In genomic region chr6:35586542-35586941, GRCh38 we compare ENCODE assay signal across 15 cellular contexts.
DNase-seq lines count a peak whose midpoint lies in the region; ATAC-seq and TF ChIP-seq lines count a peak whose summit lies in the region.
"Had no signal": no experiment of that assay in that cellular context is flagged by ENCODE, and none has a peak within 500 bp of the region (broad histone marks: within the 10 kb centered on the region; RNA-seq: fewer than 3 reads in every experiment).

No MANE protein-coding gene starts in this region.

- TF ChIP-seq CTCF in transverse colon (IDR thresholded peaks at IDR 0.05), result no peak

- H3K27ac ChIP-seq in transverse colon, result peak overlapping the region; percentile 22 to 38 (median 30)

- H3K4me3 ChIP-seq in transverse colon, result no peak overlapping the region
- H3K4me3 ChIP-seq: skin epidermis had no signal

- TF ChIP-seq EP300 in transverse colon (IDR thresholded peaks at IDR 0.05; ENCODE audit: low read depth), result no peak

- intact Hi-C loops in transverse colon (cut with DNase I; ENCODE audit: low total_unique reads), result loop anchor here (10.0 kb wide), 1 partner anchor 98 kb away; the partner anchor contains the start of gene FKBP5

- peaks cover 41% of the 10 kb centered on the region for H3K4me1 Mint-ChIP-seq in activated T-cell treated with anti-CD3 and anti-CD28 coated beads, Interleukin-2, amount 50 U/mL, for 72 hours (ENCODE audit: low read depth)
- H3K4me1 Mint-ChIP-seq in activated naive CD8-positive, alpha-beta T cell treated with anti-CD3 and anti-CD28 coated beads, Interleukin-2, amount 10 ng/mL, durations not matched to agents 7 days and 5 days, result peaks cover 32% of the 10 kb centered on the region
- peaks cover 4% of the 10 kb centered on the region for H3K4me1 Mint-ChIP-seq in memory B cell

- peaks cover 21 to 64% (median 30%) of the 10 kb centered on the region in 4 donors for H3K4me1 ChIP-seq in transverse colon

- H3K4me3 Mint-ChIP-seq in activated T-cell treated with anti-CD3 and anti-CD28 coated beads, Interleukin-2, amount 50 U/mL, for 72 hours, result no peak overlapping the region
- no peak overlapping the region for H3K4me3 Mint-ChIP-seq in activated naive CD8-positive, alpha-beta T cell treated with anti-CD3 and anti-CD28 coated beads, Interleukin-2, amount 10 ng/mL, durations not matched to agents 7 days and 5 days
- H3K4me3 Mint-ChIP-seq in memory B cell, result no peak overlapping the region
- H3K4me3 Mint-ChIP-seq: natural killer cell treated with Interleukin-12 subunit alpha and Interleukin-12 subunit beta and Interleukin-15 and Interleukin-18, amount 100 ng/mL, for 72 hours had no signal

- peak overlapping the region; percentile 61 for H3K27ac Mint-ChIP-seq in activated T-cell treated with anti-CD3 and anti-CD28 coated beads, Interleukin-2, amount 50 U/mL, for 72 hours
- peak overlapping the region; percentile 6 for H3K27ac Mint-ChIP-seq in activated naive CD8-positive, alpha-beta T cell treated with anti-CD3 and anti-CD28 coated beads, Interleukin-2, amount 10 ng/mL, durations not matched to agents 7 days and 5 days
- H3K27ac Mint-ChIP-seq in memory B cell, result peak overlapping the region; percentile 64
- H3K27ac Mint-ChIP-seq: natural killer cell treated with Interleukin-12 subunit alpha and Interleukin-12 subunit beta and Interleukin-15 and Interleukin-18, amount 100 ng/mL, for 72 hours had no signal

- H3K27me3 Mint-ChIP-seq in activated T-cell treated with anti-CD3 and anti-CD28 coated beads, Interleukin-2, amount 50 U/mL, for 72 hours (ENCODE audit: low read depth), result no peaks in the 10 kb centered on the region
- H3K27me3 Mint-ChIP-seq in activated naive CD8-positive, alpha-beta T cell treated with anti-CD3 and anti-CD28 coated beads, Interleukin-2, amount 10 ng/mL, durations not matched to agents 7 days and 5 days, result no peaks in the 10 kb centered on the region
- no peaks in the 10 kb centered on the region for H3K27me3 Mint-ChIP-seq in memory B cell
- H3K27me3 Mint-ChIP-seq: natural killer cell treated with Interleukin-12 subunit alpha and Interleukin-12 subunit beta and Interleukin-15 and Interleukin-18, amount 100 ng/mL, for 72 hours had no signal

- in situ Hi-C loops in transverse colon (cut with MboI; ENCODE audit: low pct_ligation_motif_present in 1 of 4, low pct_unique_long_range_greater_than_20kb in 1 of 4, low sequenced_read_pairs in 3 of 4), result loop anchor here in 3 of 4 donors (10.0 kb wide), 2 partner anchors 48 to 148 kb away; partner anchors contain the start of gene ARMC12 (in 2 of the 3)
- in situ Hi-C loops in G401 (cut with HindIII; ENCODE audit: low sequenced_read_pairs), result no loop called here

- DNase-seq in activated T-cell treated with anti-CD3 and anti-CD28 coated beads, Interleukin-2, amount 50 U/mL, for 72 hours, result no peak
- no peak for DNase-seq in activated T-cell treated with anti-CD3 and anti-CD28 coated beads, Interleukin-2, amount 50 U/mL, for 48 hours
- DNase-seq in activated naive CD8-positive, alpha-beta T cell treated with anti-CD3 and anti-CD28 coated beads, Interleukin-2, amount 10 ng/mL, durations not matched to agents 7 days and 5 days, result no peak
- DNase-seq in memory B cell (ENCODE audit: low spot score in 2 of 2) (no peak), transverse colon (no peak), 8988T (no peak), G401 (ENCODE audit: low spot score) (no peak)
- DNase-seq in effector CD8-positive, alpha-beta T cell (lab: John Stamatoyannopoulos, UW), result no peak
- DNase-seq: activated CD4-positive, alpha-beta T cell treated with anti-CD3 and anti-CD28 coated beads for 48 hours; glutamatergic neuron; kidney glomerular epithelial cell; NCI-H1417 treated with DMSO at 0.1 percent for 48 hours had no signal

- no peaks in the 10 kb centered on the region for H3K9me3 Mint-ChIP-seq in activated T-cell treated with anti-CD3 and anti-CD28 coated beads, Interleukin-2, amount 50 U/mL, for 72 hours
- H3K9me3 Mint-ChIP-seq in activated naive CD8-positive, alpha-beta T cell treated with anti-CD3 and anti-CD28 coated beads, Interleukin-2, amount 10 ng/mL, durations not matched to agents 7 days and 5 days, result no peaks in the 10 kb centered on the region
- H3K9me3 Mint-ChIP-seq in memory B cell, result no peaks in the 10 kb centered on the region
- H3K9me3 Mint-ChIP-seq: natural killer cell treated with Interleukin-12 subunit alpha and Interleukin-12 subunit beta and Interleukin-15 and Interleukin-18, amount 100 ng/mL, for 72 hours had no signal

- POLR2A ChIA-PET in activated naive CD8-positive, alpha-beta T cell treated with anti-CD3 and anti-CD28 coated beads, Interleukin-2, amount 10 ng/mL, durations not matched to agents 7 days and 5 days (lab: Charles Lee), result no interaction called here

- H3K27me3 ChIP-seq in transverse colon, result no peaks in the 10 kb centered on the region

- no peak for ATAC-seq in activated T-cell treated with anti-CD3 and anti-CD28 coated beads, Interleukin-2, amount 50 U/mL, for 72 hours (replicated peaks in 1 of 2)
- ATAC-seq in activated naive CD8-positive, alpha-beta T cell treated with anti-CD3 and anti-CD28 coated beads, Interleukin-2, amount 10 ng/mL, durations not matched to agents 7 days and 5 days (ENCODE audit: low read depth), result no peak
- ATAC-seq in memory B cell (ENCODE audit: low read depth), result no peak
- ATAC-seq: HCT116; natural killer cell treated with Interleukin-12 subunit alpha and Interleukin-12 subunit beta and Interleukin-15 and Interleukin-18, amount 100 ng/mL, for 72 hours had no signal

- H3K9me3 ChIP-seq in transverse colon, result no peaks in the 10 kb centered on the region

- no peak for TF ChIP-seq POLR2A in transverse colon (IDR thresholded peaks at IDR 0.05)

- H3K36me3 Mint-ChIP-seq in activated T-cell treated with anti-CD3 and anti-CD28 coated beads, Interleukin-2, amount 50 U/mL, for 72 hours (ENCODE audit: insufficient read depth in 2 of 2), result peaks cover 0 to 19% of the 10 kb centered on the region in 2 donors
- H3K36me3 Mint-ChIP-seq in activated naive CD8-positive, alpha-beta T cell treated with anti-CD3 and anti-CD28 coated beads, Interleukin-2, amount 10 ng/mL, durations not matched to agents 7 days and 5 days, result peaks cover 25% of the 10 kb centered on the region
- H3K36me3 Mint-ChIP-seq in memory B cell, result peaks cover 2% of the 10 kb centered on the region
- H3K36me3 Mint-ChIP-seq: natural killer cell treated with Interleukin-12 subunit alpha and Interleukin-12 subunit beta and Interleukin-15 and Interleukin-18, amount 100 ng/mL, for 72 hours had no signal

- peaks cover 0 to 70% (median 33%) of the 10 kb centered on the region in 4 donors for H3K36me3 ChIP-seq in transverse colon

Comparison
In these comparisons a context has a peak if more than half of its experiments do, and no peak if none do; other contexts are left out.
1. H3K27ac Mint-ChIP-seq: peak in every context shown above with its lines; median percentile 64 in memory B cell; 61 in activated T-cell treated with anti-CD3 and anti-CD28 coated beads, Interleukin-2, amount 50 U/mL, for 72 hours; 6 in activated naive CD8-positive, alpha-beta T cell treated with anti-CD3 and anti-CD28 coated beads, Interleukin-2, amount 10 ng/mL, durations not matched to agents 7 days and 5 days.